ENCODE assay signal across 21 cellular contexts in the genomic region with DNA sequence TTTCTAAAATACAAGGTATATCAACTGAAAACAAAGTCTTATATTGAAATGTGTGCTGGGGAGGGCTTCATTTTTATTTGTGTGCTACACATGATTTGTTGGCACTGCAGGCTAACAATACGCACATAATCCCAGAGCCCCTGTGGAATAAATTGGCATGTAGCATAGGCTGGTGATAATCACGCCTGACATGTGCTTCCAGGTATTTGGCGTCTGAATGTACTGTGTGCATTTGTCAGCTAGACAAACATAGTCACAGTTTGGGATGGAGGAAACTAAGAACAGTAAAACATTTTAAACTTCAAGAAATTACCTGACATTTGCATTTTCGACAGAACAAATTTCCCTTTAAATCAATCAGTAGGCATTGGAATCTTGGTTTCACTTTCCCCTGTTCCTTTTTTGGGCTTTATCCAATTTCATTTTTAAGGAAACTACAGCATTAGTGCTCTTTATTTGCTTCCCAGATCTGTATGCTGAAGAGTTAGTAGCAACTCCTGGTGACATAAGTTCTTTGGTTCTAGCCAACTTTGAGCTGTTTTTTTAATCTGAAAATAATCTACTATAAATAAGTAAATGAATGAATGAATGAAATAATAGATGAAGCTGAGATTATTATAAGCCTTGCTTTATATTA.
DNase-seq lines count a peak whose midpoint lies in the region; ATAC-seq and TF ChIP-seq lines count a peak whose summit lies in the region.
"Had no signal": no experiment of that assay in that cellular context is flagged by ENCODE, and none has a peak within 500 bp of the region (broad histone marks: within the 10 kb centered on the region; RNA-seq: fewer than 3 reads in every experiment).

No MANE protein-coding gene starts in this region.

- 17 to 19% methylated on average over 4 of the region's 4 CpGs for WGBS in body of pancreas, 2 donors

- H3K9ac ChIP-seq in skeletal muscle satellite cell (ENCODE audit: low read depth, low read length), result no peak overlapping the region

- peak; percentile 33 for ATAC-seq in body of pancreas
- ATAC-seq: activated CD8-positive, alpha-beta memory T cell treated with anti-CD3 and anti-CD28 coated beads, Interleukin-2, amount 10 ng/mL, durations not matched to agents 7 days and 5 days; activated T-helper 17 cell treated with anti-CD3 and anti-CD28 coated beads, Interleukin-2, amount 50 U/mL, for 72 hours; CD8-positive, alpha-beta T cell had no signal

- DNase-seq in LNCaP clone FGC (ENCODE audit: low read depth) (no peak), body of pancreas (no peak), fibroblast of pulmonary artery (ENCODE audit: low read depth) (peak; percentile 11), NCI-H146 treated with DMSO at 0.1 percent for 48 hours (lab: John Stamatoyannopoulos, UW; ENCODE audit: unreplicated experiment) (no peak), NCI-H1048 (lab: John Stamatoyannopoulos, UW) (no peak), NCI-H146 (lab: John Stamatoyannopoulos, UW) (no peak)
- DNase-seq: activated CD4-positive, alpha-beta T cell treated with anti-CD3 and anti-CD28 coated beads for 4 hours; activated CD8-positive, alpha-beta memory T cell treated with anti-CD3 and anti-CD28 coated beads, Interleukin-2, amount 10 ng/mL, durations not matched to agents 7 days and 5 days; CD8-positive, alpha-beta T cell; DMS79; endodermal cell; hypothalamus; IMR-90; islet precursor cell; midbrain; NCI-H1930; SW 1271 had no signal

- peak overlapping the region; percentile 23 for H3K4me2 ChIP-seq in skeletal muscle satellite cell (ENCODE audit: low read length)

- intact Hi-C loops in body of pancreas (cut with DNase I), result no loop called here

- H3K36me3 ChIP-seq in body of pancreas (replicated peaks in 1 of 2; ENCODE audit: insufficient read depth in 1 of 2, low read depth in 2 of 2) (no peaks in the 10 kb centered on the region), skeletal muscle satellite cell (ENCODE audit: insufficient read depth, low read length) (no peaks in the 10 kb centered on the region)

- no peak for TF ChIP-seq POLR2A in body of pancreas (IDR thresholded peaks at IDR 0.05)

- H3K4me1 ChIP-seq in body of pancreas (peaks cover 3% of the 10 kb centered on the region), skeletal muscle satellite cell (ENCODE audit: control insufficient read depth, insufficient read depth, low read length) (no peaks in the 10 kb centered on the region)

- no peak overlapping the region for H3K27ac ChIP-seq in body of pancreas
- H3K27ac ChIP-seq: HL-60, RWPE1 had no signal

- H3K9me3 ChIP-seq in body of pancreas (no peaks in the 10 kb centered on the region), skeletal muscle satellite cell (replicated peaks; ENCODE audit: low read length) (no peaks in the 10 kb centered on the region)

- TF ChIP-seq CTCF in LNCaP clone FGC (IDR thresholded peaks at IDR 0.05; ENCODE audit: control insufficient read depth, extremely low read depth, insufficient read depth), result no peak
- TF ChIP-seq CTCF in body of pancreas (IDR thresholded peaks at IDR 0.05), result no peak
- no peak for TF ChIP-seq CTCF in fibroblast of pulmonary artery (IDR thresholded peaks at IDR 0.05; ENCODE audit: low read length, missing control alignments)

- H3K27me3 ChIP-seq in body of pancreas (no peaks in the 10 kb centered on the region), skeletal muscle satellite cell (ENCODE audit: control insufficient read depth, insufficient read depth, low read length) (no peaks in the 10 kb centered on the region)

- H3K4me3 ChIP-seq in LNCaP clone FGC (ENCODE audit: low read depth, low read length) (peak overlapping the region; percentile 31; the same call in 1 of the 2 replicates), body of pancreas (no peak overlapping the region), fibroblast of pulmonary artery (replicated peaks; ENCODE audit: low read depth, low read length) (peak overlapping the region; percentile 47), skeletal muscle satellite cell (ENCODE audit: low read length) (no peak overlapping the region)

Comparison
In these comparisons a context has a peak if more than half of its experiments do, and no peak if none do; other contexts are left out.
1. H3K4me3 ChIP-seq: peak in LNCaP clone FGC (single experiment) and fibroblast of pulmonary artery (single experiment); none in body of pancreas (0 of 2) and skeletal muscle satellite cell (single experiment).